Comparison of ENCODE assay signal across 1 cellular context in genomic region chr12:56995201-56995929, GRCh38.
TF ChIP-seq lines count a peak whose summit lies in the region.

No MANE protein-coding gene starts in this region.

TF ChIP-seq in K562, 482 proteins besides CTCF, POLR2A, EP300 and RAD21:
- TF ChIP-seq RBFOX2 (IDR thresholded peaks at IDR 0.05; ENCODE audit: low read depth, low read length) = peak; percentile 35; the same call in 1 of the 2 replicates
- TF ChIP-seq ZNF280B (CRISPR knock-in tag; IDR thresholded peaks at IDR 0.05) = no peak
